In genomic region chr17:59783221-59784016, GRCh38 we compare ENCODE assay signal across 8 cellular contexts.
DNase-seq lines count a peak whose midpoint lies in the region; ATAC-seq lines count a peak whose summit lies in the region.

No MANE protein-coding gene starts in this region.

- H3K9me3 ChIP-seq in muscle layer of colon (ENCODE audit: low read length) = no peaks in the 10 kb centered on the region

- H3K27me3 ChIP-seq in muscle layer of colon (ENCODE audit: control insufficient read depth in 1 of 2, insufficient read depth in 2 of 2, low read length in 2 of 2) = no peaks in the 10 kb centered on the region

- H3K4me1 ChIP-seq in muscle layer of colon (ENCODE audit: insufficient read depth, low read length) = peaks cover 37% of the 10 kb centered on the region

- H3K27ac ChIP-seq in caudate nucleus (ENCODE audit: low read depth, low read length) (peak overlapping the region; percentile 36), muscle layer of colon (ENCODE audit: low read depth, low read length) (peak overlapping the region; percentile 69)

- intact Hi-C loops in head of caudate nucleus (cut with DNase I) = no loop called here

- H3K9ac ChIP-seq in muscle layer of colon (ENCODE audit: low read length) = no peak overlapping the region

- H3K4me3 ChIP-seq in muscle layer of colon (ENCODE audit: low read depth in 1 of 2, low read length in 2 of 2) = no peak overlapping the region

- no peaks in the 10 kb centered on the region for H3K36me3 ChIP-seq in muscle layer of colon (ENCODE audit: insufficient read depth, low read length)

- DNase-seq in COLO829 (ENCODE audit: low spot score) (peak; percentile 75), NCI-H69 (lab: John Stamatoyannopoulos, UW) (peak; percentile 67), caudate nucleus (lab: John Stamatoyannopoulos, UW) (no peak), head of caudate nucleus (no peak), NCI-H1930 (lab: John Stamatoyannopoulos, UW) (no peak), retina (no peak)

- no peak for ATAC-seq in GM19395 (IDR thresholded peaks at IDR 0.05; ENCODE audit: unreplicated experiment)

Comparison
In these comparisons a context has a peak if more than half of its experiments do, and no peak if none do; other contexts are left out.
1. DNase-seq: peak in COLO829 (single experiment) and NCI-H69 (single experiment); none in caudate nucleus (0 of 61), head of caudate nucleus (0 of 42), NCI-H1930 (0 of 2) and retina (single experiment).